ENCODE assay signal across 1 cellular context in genomic region chr17:7576432-7576937, GRCh38.
A peak's percentile ranks its signal among the peaks of the same experiment; 100 is the strongest.
TF ChIP-seq lines count a peak whose summit lies in the region.

No MANE protein-coding gene starts in this region.

TF ChIP-seq in GM12878, 131 proteins besides CTCF, POLR2A, EP300 and RAD21:
- TF ChIP-seq POLR2AphosphoS5 (IDR thresholded peaks at IDR 0.05; ENCODE audit: low read length) (peak; percentile 90), CREM (IDR thresholded peaks at IDR 0.05; ENCODE audit: low read depth) (no peak), BCL11A (IDR thresholded peaks at IDR 0.05; ENCODE audit: low read depth, low read length) (no peak)
